Comparison of ENCODE assay signal across 19 cellular contexts in genomic region chr5:170865622-170866021, GRCh38.
A peak's percentile ranks its signal among the peaks of the same experiment; 100 is the strongest.
DNase-seq lines count a peak whose midpoint lies in the region; ATAC-seq lines count a peak whose summit lies in the region.
"Had no signal": no experiment of that assay in that cellular context is flagged by ENCODE, and none has a peak within 500 bp of the region (broad histone marks: within the 10 kb centered on the region; RNA-seq: fewer than 3 reads in every experiment).

No MANE protein-coding gene starts in this region.

- peaks cover 8 to 10% of the 10 kb centered on the region in 2 donors for H3K36me3 Mint-ChIP-seq in stimulated activated naive B cell treated with anti-CD40 and anti-IgM and Interleukin-4, amounts not matched to agents 10 μg/mL and 1 μg/mL and 100 μg/mL, for 72 hours

- no peak overlapping the region for H3K27ac Mint-ChIP-seq in stimulated activated naive B cell treated with anti-CD40 and anti-IgM and Interleukin-4, amounts not matched to agents 10 μg/mL and 1 μg/mL and 100 μg/mL, for 72 hours
- H3K27ac Mint-ChIP-seq: activated CD8-positive, alpha-beta T cell treated with anti-CD3 and anti-CD28 coated beads for 36 hours; activated T-helper 2 cell treated with anti-CD3 and anti-CD28 coated beads, Interferon-gamma antibody, Interleukin-2, Interleukin-4, amounts not matched to agents 10 μg/mL and 5 μg/mL and 100 μg/mL, durations not matched to agents 14 hours and 24 hours and 36 hours; HFFc6 had no signal

- no peak for DNase-seq in stimulated activated naive B cell treated with anti-CD40 and anti-IgM and Interleukin-4, amounts not matched to agents 10 μg/mL and 1 μg/mL and 100 μg/mL, for 72 hours
- DNase-seq in stimulated activated CD4-positive, alpha-beta T cell treated with anti-CD3 and anti-CD28 coated beads, Interleukin-15, amount 100 ng/mL, for 24 hours = no peak
- DNase-seq in amygdala (lab: John Stamatoyannopoulos, UW) = no peak
- DNase-seq: activated CD8-positive, alpha-beta T cell treated with anti-CD3 and anti-CD28 coated beads for 36 hours; amniotic stem cell; cerebellar nuclear complex; DND-41; foreskin keratinocyte; HFFc6; NCI-H187; NCI-H510A treated with DMSO at 0.1 percent for 48 hours; PC-9; stimulated activated naive CD4-positive, alpha-beta T cell had no signal

- no peak overlapping the region for H3K4me3 Mint-ChIP-seq in stimulated activated naive B cell treated with anti-CD40 and anti-IgM and Interleukin-4, amounts not matched to agents 10 μg/mL and 1 μg/mL and 100 μg/mL, for 72 hours
- H3K4me3 Mint-ChIP-seq: activated CD8-positive, alpha-beta T cell treated with anti-CD3 and anti-CD28 coated beads for 36 hours; HFFc6 had no signal

- H3K27me3 Mint-ChIP-seq in stimulated activated naive B cell treated with anti-CD40 and anti-IgM and Interleukin-4, amounts not matched to agents 10 μg/mL and 1 μg/mL and 100 μg/mL, for 72 hours = peaks cover 36 to 42% of the 10 kb centered on the region in 2 donors

- H3K4me1 Mint-ChIP-seq in stimulated activated naive B cell treated with anti-CD40 and anti-IgM and Interleukin-4, amounts not matched to agents 10 μg/mL and 1 μg/mL and 100 μg/mL, for 72 hours = peaks cover 0 to 4% of the 10 kb centered on the region in 2 donors

- peaks cover 10 to 11% of the 10 kb centered on the region in 2 donors for H3K9me3 Mint-ChIP-seq in stimulated activated naive B cell treated with anti-CD40 and anti-IgM and Interleukin-4, amounts not matched to agents 10 μg/mL and 1 μg/mL and 100 μg/mL, for 72 hours

- ATAC-seq in GM18907 (IDR thresholded peaks at IDR 0.05; ENCODE audit: unreplicated experiment) = peak; percentile 88
- peak; percentile 52 for ATAC-seq in GM21717 (IDR thresholded peaks at IDR 0.05; ENCODE audit: unreplicated experiment)
- ATAC-seq in HG03159 (IDR thresholded peaks at IDR 0.05; ENCODE audit: unreplicated experiment) = peak; percentile 62
- ATAC-seq in stimulated activated naive B cell treated with anti-CD40 and anti-IgM and Interleukin-4, amounts not matched to agents 10 μg/mL and 1 μg/mL and 100 μg/mL, for 72 hours (replicated peaks) = peak; percentile 19 to 34
- no peak for ATAC-seq in HG03095 (IDR thresholded peaks at IDR 0.05; ENCODE audit: unreplicated experiment)
- ATAC-seq: activated CD8-positive, alpha-beta T cell treated with anti-CD3 and anti-CD28 coated beads for 36 hours; foreskin keratinocyte; left lobe of liver had no signal
